ENCODE assay signal across 14 cellular contexts in genomic region chr19:48681127-48681470, GRCh38. TPM values are rescaled to one million over a fixed set of nuclear protein-coding genes. Genes with fewer than 3 reads are reported as not detected.
A peak's percentile ranks its signal among the peaks of the same experiment; 100 is the strongest.
DNase-seq lines count a peak whose midpoint lies in the region; ATAC-seq and TF ChIP-seq lines count a peak whose summit lies in the region.
"Had no signal": no experiment of that assay in that cellular context is flagged by ENCODE, and none has a peak within 500 bp of the region (broad histone marks: within the 10 kb centered on the region; RNA-seq: fewer than 3 reads in every experiment).

No MANE protein-coding gene starts in this region.

- H3K27ac ChIP-seq in GM23338 (ENCODE audit: low read depth), result no peak overlapping the region
- H3K27ac ChIP-seq: left ventricle myocardium inferior had no signal

- no peak for TF ChIP-seq CTCF in choroid plexus epithelial cell (conservative IDR thresholded peaks at IDR 0.05; ENCODE audit: low read depth, low read length)
- TF ChIP-seq CTCF in omental fat pad (IDR thresholded peaks at IDR 0.05), result no peak
- no peak for TF ChIP-seq CTCF in GM23338 (conservative IDR thresholded peaks at IDR 0.05; ENCODE audit: low read depth in 2 of 2)

- no peaks in the 10 kb centered on the region for H3K4me1 ChIP-seq in GM23338 (ENCODE audit: insufficient read depth)
- H3K4me1 ChIP-seq: left ventricle myocardium inferior had no signal

- H3K4me3 ChIP-seq in choroid plexus epithelial cell (ENCODE audit: low read depth, low read length) (no peak overlapping the region), GM23338 (no peak overlapping the region)
- H3K4me3 ChIP-seq: left ventricle myocardium inferior had no signal

- H3K4me2 ChIP-seq in GM23338, result no peak overlapping the region

- peak; percentile 33 for ATAC-seq in omental fat pad (ENCODE audit: low FRiP score)
- no peak for ATAC-seq in GM23338
- ATAC-seq in GM19397 (IDR thresholded peaks at IDR 0.05; ENCODE audit: unreplicated experiment), result no peak

- H3K4me3 Mint-ChIP-seq in GM23338, result no peak overlapping the region
- H3K4me3 Mint-ChIP-seq: endodermal cell had no signal

- no peaks in the 10 kb centered on the region for H4K20me1 ChIP-seq in GM23338 (replicated peaks; ENCODE audit: insufficient read depth)

- H3K27me3 ChIP-seq in GM23338 (ENCODE audit: insufficient read depth), result no peaks in the 10 kb centered on the region

- H3K9me2 ChIP-seq in GM23338 (ENCODE audit: insufficient read depth), result no peaks in the 10 kb centered on the region

- H2AFZ ChIP-seq in GM23338, result no peak overlapping the region; the same call in 1 of the 2 replicates

- no peak overlapping the region for H3K27ac Mint-ChIP-seq in GM23338
- H3K27ac Mint-ChIP-seq: endodermal cell had no signal

- no peaks in the 10 kb centered on the region for H3K79me2 ChIP-seq in GM23338 (replicated peaks; ENCODE audit: insufficient read depth)

- no peaks in the 10 kb centered on the region for H3K4me1 Mint-ChIP-seq in GM23338
- H3K4me1 Mint-ChIP-seq: endodermal cell had no signal

- no peaks in the 10 kb centered on the region for H3K36me3 ChIP-seq in GM23338 (ENCODE audit: insufficient read depth)
- H3K36me3 ChIP-seq: left ventricle myocardium inferior had no signal

- peaks cover 2% of the 10 kb centered on the region for H3K27me3 Mint-ChIP-seq in GM23338 (ENCODE audit: insufficient read depth, low read depth, poor library complexity)

- H3K9me3 Mint-ChIP-seq in GM23338, result no peaks in the 10 kb centered on the region
- H3K9me3 Mint-ChIP-seq: endodermal cell had no signal

- peak; percentile 96 for DNase-seq in Daoy (ENCODE audit: low read depth)
- DNase-seq in M059J (ENCODE audit: low read depth), result peak; percentile 93
- DNase-seq in choroid plexus epithelial cell (ENCODE audit: low read depth), result peak; percentile 77
- no peak for DNase-seq in omental fat pad (ENCODE audit: low spot score)
- DNase-seq in GM23338 (ENCODE audit: low spot score), result no peak
- no peak for DNase-seq in NCI-H1092 treated with DMSO at 0.1 percent for 48 hours (lab: John Stamatoyannopoulos, UW)
- DNase-seq in effector CD8-positive, alpha-beta T cell (lab: John Stamatoyannopoulos, UW), result no peak
- DNase-seq: activated T-cell treated with anti-CD3 and anti-CD28 coated beads, Interleukin-2, amount 50 U/mL, for 48 hours; endodermal cell; left ventricle myocardium inferior; NCI-H510A; stimulated activated CD4-positive, alpha-beta T cell treated with anti-CD3 and anti-CD28 coated beads, Interleukin-12 subunit alpha, Interleukin-12 subunit beta, amount 100 ng/mL, for 4 hours had no signal

- H3F3A ChIP-seq in GM23338 (replicated peaks; ENCODE audit: low read depth), result no peaks in the 10 kb centered on the region

- no peaks in the 10 kb centered on the region for H3K36me3 Mint-ChIP-seq in GM23338 (ENCODE audit: low read depth)

TF ChIP-seq in GM23338, 12 proteins besides CTCF, POLR2A, EP300 and RAD21 (continues in another document):
- TF ChIP-seq ZNF114 (CRISPR knock-in tag; IDR thresholded peaks at IDR 0.05), result no peak
- TF ChIP-seq, protein P1, sequence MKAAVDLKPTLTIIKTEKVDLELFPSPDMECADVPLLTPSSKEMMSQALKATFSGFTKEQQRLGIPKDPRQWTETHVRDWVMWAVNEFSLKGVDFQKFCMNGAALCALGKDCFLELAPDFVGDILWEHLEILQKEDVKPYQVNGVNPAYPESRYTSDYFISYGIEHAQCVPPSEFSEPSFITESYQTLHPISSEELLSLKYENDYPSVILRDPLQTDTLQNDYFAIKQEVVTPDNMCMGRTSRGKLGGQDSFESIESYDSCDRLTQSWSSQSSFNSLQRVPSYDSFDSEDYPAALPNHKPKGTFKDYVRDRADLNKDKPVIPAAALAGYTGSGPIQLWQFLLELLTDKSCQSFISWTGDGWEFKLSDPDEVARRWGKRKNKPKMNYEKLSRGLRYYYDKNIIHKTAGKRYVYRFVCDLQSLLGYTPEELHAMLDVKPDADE (IDR thresholded peaks at IDR 0.05), result no peak
- no peak for TF ChIP-seq POLR2AphosphoS5 (IDR thresholded peaks at IDR 0.05; ENCODE audit: low read depth)
- no peak for TF ChIP-seq CREB1 (CRISPR knock-in tag; IDR thresholded peaks at IDR 0.05; ENCODE audit: low read depth)
- no peak for TF ChIP-seq EZH2phosphoT487 (IDR thresholded peaks at IDR 0.05; ENCODE audit: unreplicated experiment)
- no peak for TF ChIP-seq NANOG (IDR thresholded peaks at IDR 0.05; ENCODE audit: borderline replicate concordance)
- TF ChIP-seq STAT1 (IDR thresholded peaks at IDR 0.05; ENCODE audit: unreplicated experiment), result no peak
- TF ChIP-seq, protein P2, sequence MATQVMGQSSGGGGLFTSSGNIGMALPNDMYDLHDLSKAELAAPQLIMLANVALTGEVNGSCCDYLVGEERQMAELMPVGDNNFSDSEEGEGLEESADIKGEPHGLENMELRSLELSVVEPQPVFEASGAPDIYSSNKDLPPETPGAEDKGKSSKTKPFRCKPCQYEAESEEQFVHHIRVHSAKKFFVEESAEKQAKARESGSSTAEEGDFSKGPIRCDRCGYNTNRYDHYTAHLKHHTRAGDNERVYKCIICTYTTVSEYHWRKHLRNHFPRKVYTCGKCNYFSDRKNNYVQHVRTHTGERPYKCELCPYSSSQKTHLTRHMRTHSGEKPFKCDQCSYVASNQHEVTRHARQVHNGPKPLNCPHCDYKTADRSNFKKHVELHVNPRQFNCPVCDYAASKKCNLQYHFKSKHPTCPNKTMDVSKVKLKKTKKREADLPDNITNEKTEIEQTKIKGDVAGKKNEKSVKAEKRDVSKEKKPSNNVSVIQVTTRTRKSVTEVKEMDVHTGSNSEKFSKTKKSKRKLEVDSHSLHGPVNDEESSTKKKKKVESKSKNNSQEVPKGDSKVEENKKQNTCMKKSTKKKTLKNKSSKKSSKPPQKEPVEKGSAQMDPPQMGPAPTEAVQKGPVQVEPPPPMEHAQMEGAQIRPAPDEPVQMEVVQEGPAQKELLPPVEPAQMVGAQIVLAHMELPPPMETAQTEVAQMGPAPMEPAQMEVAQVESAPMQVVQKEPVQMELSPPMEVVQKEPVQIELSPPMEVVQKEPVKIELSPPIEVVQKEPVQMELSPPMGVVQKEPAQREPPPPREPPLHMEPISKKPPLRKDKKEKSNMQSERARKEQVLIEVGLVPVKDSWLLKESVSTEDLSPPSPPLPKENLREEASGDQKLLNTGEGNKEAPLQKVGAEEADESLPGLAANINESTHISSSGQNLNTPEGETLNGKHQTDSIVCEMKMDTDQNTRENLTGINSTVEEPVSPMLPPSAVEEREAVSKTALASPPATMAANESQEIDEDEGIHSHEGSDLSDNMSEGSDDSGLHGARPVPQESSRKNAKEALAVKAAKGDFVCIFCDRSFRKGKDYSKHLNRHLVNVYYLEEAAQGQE (IDR thresholded peaks at IDR 0.05; ENCODE audit: unreplicated experiment), result no peak
- no peak for TF ChIP-seq JUNB (IDR thresholded peaks at IDR 0.05; ENCODE audit: unreplicated experiment)
- no peak for TF ChIP-seq EZH2 (IDR thresholded peaks at IDR 0.05; ENCODE audit: low read depth, unreplicated experiment)
- TF ChIP-seq ZNF331 (CRISPR knock-in tag; IDR thresholded peaks at IDR 0.05; ENCODE audit: low read depth), result no peak

RNA-seq across cellular contexts. Expression of gene NTN5, which starts 8.3 kb away (rescaled TPM):
- not detected in 2 replicates for total RNA-seq in Daoy (2014; rRNA removed; shearing (Covaris generic))
- total RNA-seq in M059J (2014; rRNA removed; shearing (Covaris generic)), result 0.05 and 0.79 TPM in 2 replicates
- total RNA-seq in omental fat pad, result under 1 TPM in 1 of 4 donors, not detected in 3; 0.47 TPM
- 0.82 and 0.94 TPM in 2 replicates for total RNA-seq in GM23338 (2014; rRNA removed; shearing (Covaris generic))
- polyA plus RNA-seq in GM23338 (2016; fragmentation: Nextera tagmentation; extraction: Ambion mirVana), result 0.38 and 0.52 TPM in 2 replicates

RNA-seq across cellular contexts. Expression of gene FUT2, which starts 14.7 kb away (rescaled TPM):
- not detected in 2 replicates for total RNA-seq in Daoy (2014; rRNA removed; shearing (Covaris generic))
- not detected in 2 replicates for total RNA-seq in M059J (2014; rRNA removed; shearing (Covaris generic))
- under 1 TPM in 2 of 4 donors, not detected in 2; 0.24 to 0.28 TPM for total RNA-seq in omental fat pad
- total RNA-seq in GM23338 (2014; rRNA removed; shearing (Covaris generic)), result 2.2 and 5.6 TPM in 2 replicates
- 4.8 and 5.0 TPM in 2 replicates for polyA plus RNA-seq in GM23338 (2016; fragmentation: Nextera tagmentation; extraction: Ambion mirVana)
- total RNA-seq: left ventricle myocardium inferior; T-helper 1 cell treated with Interleukin-12 subunit alpha and Interleukin-12 subunit beta and Interleukin-4 antibody, amounts not matched to agents 30 ng/mL and 1 ng/mL, for 36 hours had no signal

RNA-seq across cellular contexts. Expression of gene CA11, which starts 35.1 kb away (rescaled TPM):
- total RNA-seq in Daoy (2014; rRNA removed; shearing (Covaris generic)), result not detected in 2 replicates
- 1.9 and 5.1 TPM in 2 replicates for total RNA-seq in M059J (2014; rRNA removed; shearing (Covaris generic))
- 10 to 100 TPM in 1 of 4 donors, 1 to 10 TPM in 3; 1.9 to 12.7 (median 5.7) TPM for total RNA-seq in omental fat pad
- 8.8 and 9.8 TPM in 2 replicates for total RNA-seq in GM23338 (2014; rRNA removed; shearing (Covaris generic))
- polyA plus RNA-seq in GM23338 (2016; fragmentation: Nextera tagmentation; extraction: Ambion mirVana), result 29.7 and 38.8 TPM in 2 replicates

RNA-seq across cellular contexts. Expression of gene MAMSTR, which starts 38.4 kb away (rescaled TPM):
- 0.34 and 2.9 TPM in 2 replicates for total RNA-seq in Daoy (2014; rRNA removed; shearing (Covaris generic))
- total RNA-seq in M059J (2014; rRNA removed; shearing (Covaris generic)), result 0.81 and 1.0 TPM in 2 replicates
- total RNA-seq in omental fat pad, result 1 to 10 TPM in 2 of 4 donors, under 1 TPM in 2; 0.36 to 3.0 (median 1.0) TPM
- 0.39 and 1.9 TPM in 2 replicates for total RNA-seq in GM23338 (2014; rRNA removed; shearing (Covaris generic))
- polyA plus RNA-seq in GM23338 (2016; fragmentation: Nextera tagmentation; extraction: Ambion mirVana), result 2.0 and 2.5 TPM in 2 replicates

RNA-seq across cellular contexts. Expression of gene DBP, which starts 43.9 kb away (rescaled TPM):
- total RNA-seq in Daoy (2014; rRNA removed; shearing (Covaris generic)), result 3.0 and 10.0 TPM in 2 replicates
- total RNA-seq in M059J (2014; rRNA removed; shearing (Covaris generic)), result 18.5 and 20.1 TPM in 2 replicates
- total RNA-seq in omental fat pad, result 10 to 100 TPM in 1 of 4 donors, 1 to 10 TPM in 3; 2.6 to 12.6 (median 5.2) TPM
- total RNA-seq in GM23338 (2014; rRNA removed; shearing (Covaris generic)), result 5.7 and 5.9 TPM in 2 replicates
- polyA plus RNA-seq in GM23338 (2016; fragmentation: Nextera tagmentation; extraction: Ambion mirVana), result 5.0 and 6.3 TPM in 2 replicates

Comparison
In these comparisons a context has a peak if more than half of its experiments do, and no peak if none do; other contexts are left out.
1. DNase-seq: peak in Daoy (single experiment), M059J (single experiment) and choroid plexus epithelial cell (single experiment); none in omental fat pad (single experiment), GM23338 (single experiment), NCI-H1092 treated with DMSO at 0.1 percent for 48 hours (single experiment) and effector CD8-positive, alpha-beta T cell (single experiment).